In the genomic region with DNA sequence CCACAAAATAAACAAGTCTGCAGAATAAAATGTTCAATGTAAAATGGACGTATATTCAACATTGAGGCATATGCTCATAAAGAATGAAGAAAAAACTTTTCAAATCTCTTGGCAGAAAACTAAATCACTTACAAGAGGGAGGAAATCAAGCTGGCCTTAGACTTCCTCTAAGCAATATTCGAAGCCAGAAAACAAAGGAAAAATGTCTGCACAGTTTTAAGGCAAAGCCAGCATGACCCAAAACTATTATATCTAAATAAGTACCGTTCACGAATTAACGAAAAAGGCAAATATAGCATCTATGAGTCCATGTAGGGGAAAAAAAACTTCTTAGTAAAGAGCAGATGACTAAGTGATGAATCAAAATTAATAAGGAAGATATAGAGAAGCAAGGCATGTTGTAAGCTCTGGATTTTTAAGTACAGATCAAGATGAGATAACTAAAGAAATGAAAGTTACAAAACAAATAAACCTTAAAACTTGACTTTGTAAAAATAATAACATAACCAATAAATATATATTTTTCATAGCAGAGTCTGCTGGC, we compare ENCODE assay signal across 22 cellular contexts.
DNase-seq lines count a peak whose midpoint lies in the region; ATAC-seq and TF ChIP-seq lines count a peak whose summit lies in the region.
"Had no signal": no experiment of that assay in that cellular context is flagged by ENCODE, and none has a peak within 500 bp of the region (broad histone marks: within the 10 kb centered on the region; RNA-seq: fewer than 3 reads in every experiment).

No MANE protein-coding gene starts in this region.

- WGBS in IMR-90 (ENCODE audit: extremely low coverage in 2 of 2, insufficient read length in 1 of 2), 2 experiments: no CpG with 5 or more reads among the region's 5 CpGs
- WGBS in mesenchymal stem cell: 96% methylated on average over 5 of the region's 5 CpGs
- 58 to 62% methylated on average over 5 of the region's 5 CpGs for WGBS in aorta, 2 donors

- H3K79me1 ChIP-seq in IMR-90 (ENCODE audit: low read depth in 1 of 2, low read length in 2 of 2) (peaks cover 17 to 30% of the 10 kb centered on the region in 2 experiments), mesenchymal stem cell (replicated peaks; ENCODE audit: low read length, poor library complexity, severe bottlenecking) (peaks cover 14% of the 10 kb centered on the region)

- no peak overlapping the region for H3K56ac ChIP-seq in IMR-90 (ENCODE audit: extremely low read depth, insufficient read depth, low read length)

- no peak overlapping the region for H2BK20ac ChIP-seq in IMR-90 (ENCODE audit: low read depth, low read length)

- H3K36me3 Mint-ChIP-seq in activated T-helper 17 cell treated with anti-CD3 and anti-CD28 coated beads, Interleukin-2, amount 50 U/mL, for 72 hours (ENCODE audit: low read depth): peaks cover 16% of the 10 kb centered on the region
- peaks cover 5% of the 10 kb centered on the region for H3K36me3 Mint-ChIP-seq in activated CD8-positive, alpha-beta memory T cell treated with anti-CD3 and anti-CD28 coated beads, Interleukin-2, amount 10 ng/mL, durations not matched to agents 7 days and 5 days

- TF ChIP-seq CTCF in IMR-90 (conservative IDR thresholded peaks at IDR 0.05; ENCODE audit: low read depth, low read length): no peak

- no peak overlapping the region for H2AFZ ChIP-seq in IMR-90 (replicated peaks; ENCODE audit: low read length, poor library complexity)
- H2AFZ ChIP-seq in mesenchymal stem cell (ENCODE audit: low read depth, low read length): no peak overlapping the region
- H2AFZ ChIP-seq: parathyroid adenoma had no signal

- no peak overlapping the region for H3K4me3 ChIP-seq in IMR-90 (ENCODE audit: insufficient read depth, low read depth, low read length)
- H3K4me3 ChIP-seq in mesenchymal stem cell (ENCODE audit: insufficient read depth in 1 of 2, low read depth in 1 of 2, low read length in 2 of 2): no peak overlapping the region
- H3K4me3 ChIP-seq in aorta (ENCODE audit: low read length in 2 of 2): no peak overlapping the region

- H2BK5ac ChIP-seq in IMR-90 (ENCODE audit: low read depth, low read length, poor library complexity, severe bottlenecking) (no peak overlapping the region), mesenchymal stem cell (ENCODE audit: low read depth, low read length, poor library complexity, severe bottlenecking) (no peak overlapping the region)

- DNase-seq in CD1c-positive myeloid dendritic cell (ENCODE audit: extremely low spot score) (peak; percentile 44), IMR-90 (peak; percentile 19), mesenchymal stem cell (no peak), aorta (no peak), D341Med (ENCODE audit: low spot score) (no peak), AG08395 (ENCODE audit: low spot score) (no peak)
- no peak for DNase-seq in activated CD8-positive, alpha-beta memory T cell treated with anti-CD3 and anti-CD28 coated beads, Interleukin-2, amount 10 ng/mL, durations not matched to agents 7 days and 5 days
- DNase-seq: activated CD4-positive, alpha-beta T cell treated with anti-CD3 and anti-CD28 coated beads for 36 hours; activated CD8-positive, alpha-beta memory T cell treated with anti-CD3 and anti-CD28 coated beads, Interleukin-2, amount 50 U/mL, for 4 hours; activated naive CD4-positive, alpha-beta T cell treated with anti-CD3 and anti-CD28 coated beads for 36 hours; C1 segment of cervical spinal cord; effector memory CD4-positive, alpha-beta T cell; foreskin fibroblast; Kasumi-1; NCI-H1694; NCI-H345; SHP77 treated with DMSO at 0.1 percent for 48 hours; small intestine had no signal

- H3K27ac ChIP-seq in IMR-90 (ENCODE audit: insufficient read depth, low read length) (no peak overlapping the region), mesenchymal stem cell (ENCODE audit: low read length, poor library complexity, severe bottlenecking) (no peak overlapping the region), aorta (ENCODE audit: low read depth in 1 of 2, low read length in 2 of 2) (no peak overlapping the region)
- H3K27ac ChIP-seq: parathyroid adenoma had no signal

- no peak for TF ChIP-seq RAD21 in IMR-90 (IDR thresholded peaks at IDR 0.05; ENCODE audit: low read length)

- H3K9me1 ChIP-seq in IMR-90 (ENCODE audit: insufficient read depth, low read length): peaks cover 5% of the 10 kb centered on the region

- POLR2A ChIA-PET in IMR-90 (lab: Charles Lee; ENCODE audit: unreplicated experiment): interaction anchor here (0.5 kb wide), 1 partner anchor 100 kb away, joined by 4 read pairs; no protein-coding TSS in a partner anchor

- H2BK120ac ChIP-seq in IMR-90 (ENCODE audit: low read depth, low read length) (no peak overlapping the region), mesenchymal stem cell (ENCODE audit: low read depth, low read length) (no peak overlapping the region)

- no peak for TF ChIP-seq POLR2A in IMR-90 (IDR thresholded peaks at IDR 0.05; ENCODE audit: low read depth, low read length)

- H3K9me3 ChIP-seq in IMR-90 (ENCODE audit: control insufficient read depth, insufficient read depth, low read length) (no peaks in the 10 kb centered on the region), mesenchymal stem cell (ENCODE audit: control insufficient read depth, low read length) (no peaks in the 10 kb centered on the region), aorta (ENCODE audit: control insufficient read depth, low read length) (no peaks in the 10 kb centered on the region)

- H4K91ac ChIP-seq in IMR-90 (ENCODE audit: insufficient read depth, low read depth, low read length) (no peak overlapping the region), mesenchymal stem cell (ENCODE audit: low read length) (no peak overlapping the region)

- H4K20me1 ChIP-seq in IMR-90 (ENCODE audit: insufficient read depth, low read length): peaks cover 18% of the 10 kb centered on the region; the same call in 1 of the 2 replicates

- H3K27ac Mint-ChIP-seq in activated T-helper 17 cell treated with anti-CD3 and anti-CD28 coated beads, Interleukin-2, amount 50 U/mL, for 72 hours: no peak overlapping the region
- H3K27ac Mint-ChIP-seq in activated CD8-positive, alpha-beta memory T cell treated with anti-CD3 and anti-CD28 coated beads, Interleukin-2, amount 10 ng/mL, durations not matched to agents 7 days and 5 days: no peak overlapping the region
- H3K27ac Mint-ChIP-seq: activated CD4-positive, alpha-beta T cell treated with anti-CD3 and anti-CD28 coated beads for 36 hours; activated naive CD4-positive, alpha-beta T cell treated with anti-CD3 and anti-CD28 coated beads for 36 hours had no signal

- no peak overlapping the region for H2AK9ac ChIP-seq in IMR-90 (replicated peaks; ENCODE audit: low read depth, low read length, poor library complexity)

- H3K27me3 Mint-ChIP-seq in activated T-helper 17 cell treated with anti-CD3 and anti-CD28 coated beads, Interleukin-2, amount 50 U/mL, for 72 hours: no peaks in the 10 kb centered on the region
- H3K27me3 Mint-ChIP-seq in activated CD8-positive, alpha-beta memory T cell treated with anti-CD3 and anti-CD28 coated beads, Interleukin-2, amount 10 ng/mL, durations not matched to agents 7 days and 5 days: no peaks in the 10 kb centered on the region
- H3K27me3 Mint-ChIP-seq: activated CD4-positive, alpha-beta T cell treated with anti-CD3 and anti-CD28 coated beads for 36 hours; central memory CD8-positive, alpha-beta T cell had no signal

- peaks cover 8% of the 10 kb centered on the region for H3K36me3 ChIP-seq in IMR-90 (ENCODE audit: control insufficient read depth, insufficient read depth, low read length)
- H3K36me3 ChIP-seq in mesenchymal stem cell (ENCODE audit: control insufficient read depth in 1 of 2, insufficient read depth in 2 of 2, low read depth in 1 of 2, low read length in 2 of 2): peaks cover 0 to 36% of the 10 kb centered on the region in 2 experiments
- no peaks in the 10 kb centered on the region for H3K36me3 ChIP-seq in aorta (ENCODE audit: control insufficient read depth in 1 of 2, insufficient read depth in 2 of 2, low read length in 1 of 2)

- peaks cover 2% of the 10 kb centered on the region for H3K4me1 ChIP-seq in IMR-90 (ENCODE audit: control insufficient read depth, insufficient read depth, low read length)
- H3K4me1 ChIP-seq in mesenchymal stem cell (ENCODE audit: control insufficient read depth, insufficient read depth, low read depth, low read length): no peaks in the 10 kb centered on the region
- peaks cover 0 to 2% of the 10 kb centered on the region in 2 donors for H3K4me1 ChIP-seq in aorta (ENCODE audit: control insufficient read depth in 1 of 2, insufficient read depth in 2 of 2, low read length in 2 of 2)
- H3K4me1 ChIP-seq: parathyroid adenoma had no signal

- CTCF ChIA-PET in IMR-90 (lab: Yijun Ruan, JAX): interaction anchor here (0.7 kb wide), 1 partner anchor 114 kb away, joined by 3 read pairs; no protein-coding TSS in a partner anchor
- CTCF ChIA-PET in activated CD8-positive, alpha-beta memory T cell treated with anti-CD3 and anti-CD28 coated beads, Interleukin-2, amount 10 ng/mL, durations not matched to agents 7 days and 5 days (lab: Charles Lee): no interaction called here

- H3K23ac ChIP-seq in IMR-90 (ENCODE audit: low read depth, low read length) (no peak overlapping the region), mesenchymal stem cell (ENCODE audit: low read length in 2 of 2) (no peak overlapping the region)

- H3K14ac ChIP-seq in IMR-90 (replicated peaks; ENCODE audit: low read depth, low read length) (no peak overlapping the region), mesenchymal stem cell (ENCODE audit: low read length in 2 of 2) (no peak overlapping the region)

- no peak overlapping the region for H4K8ac ChIP-seq in IMR-90 (ENCODE audit: low read depth in 2 of 2, low read length in 2 of 2)
- no peak overlapping the region for H4K8ac ChIP-seq in mesenchymal stem cell (ENCODE audit: low read length)

- no peak for ATAC-seq in IMR-90 (ENCODE audit: low read depth)
- no peak for ATAC-seq in activated T-helper 17 cell treated with anti-CD3 and anti-CD28 coated beads, Interleukin-2, amount 50 U/mL, for 72 hours (replicated peaks)
- no peak for ATAC-seq in aorta (ENCODE audit: low FRiP score)
- ATAC-seq in activated CD8-positive, alpha-beta memory T cell treated with anti-CD3 and anti-CD28 coated beads, Interleukin-2, amount 10 ng/mL, durations not matched to agents 7 days and 5 days: no peak
- ATAC-seq: activated CD4-positive, alpha-beta T cell treated with anti-CD3 and anti-CD28 coated beads for 36 hours; left lobe of liver had no signal

- no peak overlapping the region for H3K9ac ChIP-seq in IMR-90 (ENCODE audit: low read depth, low read length)
- H3K9ac ChIP-seq in mesenchymal stem cell (ENCODE audit: low read length): peak overlapping the region; percentile 30
- H3K9ac ChIP-seq: parathyroid adenoma had no signal

- no peak overlapping the region for H4K5ac ChIP-seq in IMR-90 (ENCODE audit: low read depth, low read length)

- H3K18ac ChIP-seq in IMR-90 (ENCODE audit: low read depth, low read length) (no peak overlapping the region), mesenchymal stem cell (ENCODE audit: low read depth in 1 of 2, low read length in 2 of 2) (no peak overlapping the region)

- peak overlapping the region; percentile 13 for H3K4me3 Mint-ChIP-seq in activated T-helper 17 cell treated with anti-CD3 and anti-CD28 coated beads, Interleukin-2, amount 50 U/mL, for 72 hours
- no peak overlapping the region for H3K4me3 Mint-ChIP-seq in activated CD8-positive, alpha-beta memory T cell treated with anti-CD3 and anti-CD28 coated beads, Interleukin-2, amount 10 ng/mL, durations not matched to agents 7 days and 5 days
- H3K4me3 Mint-ChIP-seq: activated CD4-positive, alpha-beta T cell treated with anti-CD3 and anti-CD28 coated beads for 36 hours; activated naive CD4-positive, alpha-beta T cell treated with anti-CD3 and anti-CD28 coated beads for 36 hours; central memory CD8-positive, alpha-beta T cell had no signal

- no peak overlapping the region for H2BK15ac ChIP-seq in IMR-90 (ENCODE audit: low read depth, low read length)
- H2BK15ac ChIP-seq in mesenchymal stem cell (ENCODE audit: low read depth, poor library complexity, severe bottlenecking): no peak overlapping the region

- intact Hi-C loops in IMR-90 (cut with micrococcal nuclease): no loop called here
- intact Hi-C loops in aorta (cut with DNase I): no loop called here

- H3K4me1 Mint-ChIP-seq in activated T-helper 17 cell treated with anti-CD3 and anti-CD28 coated beads, Interleukin-2, amount 50 U/mL, for 72 hours: peaks cover 5% of the 10 kb centered on the region
- H3K4me1 Mint-ChIP-seq in activated CD8-positive, alpha-beta memory T cell treated with anti-CD3 and anti-CD28 coated beads, Interleukin-2, amount 10 ng/mL, durations not matched to agents 7 days and 5 days: peaks cover 3% of the 10 kb centered on the region

- no peaks in the 10 kb centered on the region for H3K9me3 Mint-ChIP-seq in activated T-helper 17 cell treated with anti-CD3 and anti-CD28 coated beads, Interleukin-2, amount 50 U/mL, for 72 hours
- no peaks in the 10 kb centered on the region for H3K9me3 Mint-ChIP-seq in activated CD8-positive, alpha-beta memory T cell treated with anti-CD3 and anti-CD28 coated beads, Interleukin-2, amount 10 ng/mL, durations not matched to agents 7 days and 5 days (ENCODE audit: low read depth)
- H3K9me3 Mint-ChIP-seq: activated naive CD4-positive, alpha-beta T cell treated with anti-CD3 and anti-CD28 coated beads for 36 hours; central memory CD8-positive, alpha-beta T cell had no signal

- no peaks in the 10 kb centered on the region for H3K27me3 ChIP-seq in IMR-90 (ENCODE audit: control insufficient read depth, insufficient read depth, low read length)
- no peaks in the 10 kb centered on the region for H3K27me3 ChIP-seq in mesenchymal stem cell (ENCODE audit: control insufficient read depth in 1 of 2, insufficient read depth in 1 of 2, low read length in 2 of 2)
- no peaks in the 10 kb centered on the region for H3K27me3 ChIP-seq in aorta (ENCODE audit: control insufficient read depth in 1 of 2, insufficient read depth in 2 of 2, low read length in 1 of 2)

- dilution Hi-C loops in IMR-90 (cut with HindIII; ENCODE audit: low sequenced_read_pairs, unreplicated experiment): no loop called here

- no peak overlapping the region for H3K4me2 ChIP-seq in IMR-90 (ENCODE audit: low read depth, low read length)
- no peak overlapping the region for H3K4me2 ChIP-seq in mesenchymal stem cell (ENCODE audit: low read length, poor library complexity, severe bottlenecking)

- H2BK12ac ChIP-seq in mesenchymal stem cell (ENCODE audit: low read length in 2 of 2): no peak overlapping the region

- BruUV-seq in IMR-90 (replicated peaks; lab: Mats Ljungman, UMichigan): no TSS peak

- H3K4ac ChIP-seq in IMR-90 (ENCODE audit: low read depth, low read length): no peak overlapping the region
- no peak overlapping the region for H3K4ac ChIP-seq in mesenchymal stem cell (ENCODE audit: low read depth in 1 of 2, low read length in 2 of 2)

- H2AK5ac ChIP-seq in IMR-90 (ENCODE audit: low read depth, low read length) (no peak overlapping the region), mesenchymal stem cell (ENCODE audit: low read length, severe bottlenecking) (no peak overlapping the region)

- in situ Hi-C loops in IMR-90 (cut with MboI; ENCODE audit: low sequenced_read_pairs): no loop called here

Comparison
In these comparisons a context has a peak if more than half of its experiments do, and no peak if none do; other contexts are left out.
1. DNase-seq: peak in CD1c-positive myeloid dendritic cell (single experiment) and IMR-90 (single experiment); none in mesenchymal stem cell (single experiment), aorta (0 of 2), D341Med (single experiment), activated CD8-positive, alpha-beta memory T cell treated with anti-CD3 and anti-CD28 coated beads, Interleukin-2, amount 10 ng/mL, durations not matched to agents 7 days and 5 days (single experiment) and AG08395 (single experiment).